8 cellular contexts compared by ENCODE assay signal in genomic region chr17:81967533-81968395, GRCh38. TPM values are rescaled to one million over a fixed set of nuclear protein-coding genes. Genes with fewer than 3 reads are reported as not detected.
DNase-seq lines count a peak whose midpoint lies in the region; ATAC-seq, FAIRE-seq and TF ChIP-seq lines count a peak whose summit lies in the region.

No MANE protein-coding gene starts in this region.

- POLR2A ChIA-PET in endothelial cell of umbilical vein (lab: Charles Lee), result no interaction called here

- H3K9me3 Mint-ChIP-seq in activated CD8-positive, alpha-beta memory T cell treated with anti-CD3 and anti-CD28 coated beads, Interleukin-2, amount 10 ng/mL, durations not matched to agents 7 days and 5 days (ENCODE audit: low read depth), result no peaks in the 10 kb centered on the region

- no peak for TF ChIP-seq POLR2A in endothelial cell of umbilical vein (IDR thresholded peaks at IDR 0.05; ENCODE audit: low read depth, low read length)

- H3K4me3 Mint-ChIP-seq in activated CD8-positive, alpha-beta memory T cell treated with anti-CD3 and anti-CD28 coated beads, Interleukin-2, amount 10 ng/mL, durations not matched to agents 7 days and 5 days, result peak overlapping the region; percentile 47

- no peak overlapping the region for H3K27ac ChIP-seq in endothelial cell of umbilical vein (ENCODE audit: insufficient read depth, low read depth, low read length)
- H3K27ac ChIP-seq in mucosa of rectum (ENCODE audit: low read depth in 2 of 2, low read length in 2 of 2), result peak overlapping the region in 1 of 2 donors; percentile 32

- H3K27ac Mint-ChIP-seq in activated CD8-positive, alpha-beta memory T cell treated with anti-CD3 and anti-CD28 coated beads, Interleukin-2, amount 10 ng/mL, durations not matched to agents 7 days and 5 days, result peak overlapping the region; percentile 43

- H3K9me3 ChIP-seq in HAP-1 (no peaks in the 10 kb centered on the region), endothelial cell of umbilical vein (replicated peaks; ENCODE audit: control insufficient read depth, insufficient read depth, low read length) (no peaks in the 10 kb centered on the region), mucosa of rectum (ENCODE audit: control insufficient read depth in 2 of 2, low read length in 2 of 2) (no peaks in the 10 kb centered on the region)

- in situ Hi-C loops in HAP-1 (cut with MboI; ENCODE audit: low sequenced_read_pairs), result no loop called here

- peak; percentile 83 to 88 for DNase-seq in AML-193 (lab: John Stamatoyannopoulos, UW)
- peak; percentile 54 to 84 for DNase-seq in HAP-1 (ENCODE audit: low spot score in 2 of 2)
- DNase-seq in NCI-H69 (lab: John Stamatoyannopoulos, UW), result peak; percentile 83
- DNase-seq in activated CD8-positive, alpha-beta memory T cell treated with anti-CD3 and anti-CD28 coated beads, Interleukin-2, amount 10 ng/mL, durations not matched to agents 7 days and 5 days, result peak; percentile 90
- no peak for DNase-seq in endothelial cell of umbilical vein (ENCODE audit: low read depth, low spot score)
- peak; percentile 76 to 84 for DNase-seq in stimulated activated CD8-positive, alpha-beta memory T cell treated with anti-CD3 and anti-CD28 coated beads, Interleukin-4, amount 100 ng/mL, for 4 hours (ENCODE audit: low read depth in 2 of 2, low spot score in 1 of 2)

- H4K20me1 ChIP-seq in endothelial cell of umbilical vein (replicated peaks; ENCODE audit: control insufficient read depth, extremely low read depth, insufficient read depth, low read length), result no peaks in the 10 kb centered on the region

- TF ChIP-seq CTCF in endothelial cell of umbilical vein (IDR thresholded peaks at IDR 0.05; ENCODE audit: extremely low read depth in 1 of 2, insufficient read depth in 1 of 2, low read depth in 1 of 2, low read length in 2 of 2), result no peak

- peak; percentile 97 for ATAC-seq in activated CD8-positive, alpha-beta memory T cell treated with anti-CD3 and anti-CD28 coated beads, Interleukin-2, amount 10 ng/mL, durations not matched to agents 7 days and 5 days
- ATAC-seq in GM19397 (IDR thresholded peaks at IDR 0.05; ENCODE audit: unreplicated experiment), result no peak

- peaks cover 23% of the 10 kb centered on the region for H3K27me3 Mint-ChIP-seq in activated CD8-positive, alpha-beta memory T cell treated with anti-CD3 and anti-CD28 coated beads, Interleukin-2, amount 10 ng/mL, durations not matched to agents 7 days and 5 days

- CTCF ChIA-PET in activated CD8-positive, alpha-beta memory T cell treated with anti-CD3 and anti-CD28 coated beads, Interleukin-2, amount 10 ng/mL, durations not matched to agents 7 days and 5 days (lab: Charles Lee), result interaction anchor here (0.6 to 2.8 kb wide), 10 partner anchors 8 to 258 kb away, joined by 3 to 20 read pairs (median 4); partner anchors contain the start of gene DCXR
- CTCF ChIA-PET in endothelial cell of umbilical vein (lab: Charles Lee), result interaction anchor here (1.6 to 2.4 kb wide), 4 partner anchors 9 to 54 kb away, joined by 3 to 7 read pairs (median 5); no protein-coding TSS in a partner anchor

- no peaks in the 10 kb centered on the region for H3K36me3 Mint-ChIP-seq in activated CD8-positive, alpha-beta memory T cell treated with anti-CD3 and anti-CD28 coated beads, Interleukin-2, amount 10 ng/mL, durations not matched to agents 7 days and 5 days

- intact Hi-C loops in endothelial cell of umbilical vein (cut with micrococcal nuclease), result no loop called here

- H3K4me3 ChIP-seq in HAP-1 (no peak overlapping the region), endothelial cell of umbilical vein (replicated peaks in 1 of 3; ENCODE audit: insufficient read depth in 1 of 3, low read depth in 1 of 3, low read length in 3 of 3) (no peak overlapping the region), mucosa of rectum (ENCODE audit: low read length in 2 of 2) (peak overlapping the region; percentile 8 to 20)

- H3K9ac ChIP-seq in endothelial cell of umbilical vein (replicated peaks; ENCODE audit: extremely low read depth, insufficient read depth, low read length) (no peak overlapping the region), mucosa of rectum (ENCODE audit: low read depth in 1 of 2, low read length in 2 of 2) (no peak overlapping the region)

- H3K27me3 ChIP-seq in HAP-1 (ENCODE audit: low read depth), result no peaks in the 10 kb centered on the region
- peaks cover 15 to 16% of the 10 kb centered on the region in 2 experiments for H3K27me3 ChIP-seq in endothelial cell of umbilical vein (ENCODE audit: control insufficient read depth in 2 of 2, insufficient read depth in 2 of 2, low read length in 2 of 2)
- peaks cover 14 to 45% of the 10 kb centered on the region in 2 donors for H3K27me3 ChIP-seq in mucosa of rectum (ENCODE audit: control insufficient read depth in 2 of 2, insufficient read depth in 2 of 2, low read length in 2 of 2)

- no TSS peak for BruUV-seq in endothelial cell of umbilical vein (replicated peaks; lab: Mats Ljungman, UMichigan)

- H3K4me1 ChIP-seq in HAP-1 (peaks cover 3% of the 10 kb centered on the region), endothelial cell of umbilical vein (ENCODE audit: control insufficient read depth, extremely low read depth, insufficient read depth, low read length) (no peaks in the 10 kb centered on the region), mucosa of rectum (ENCODE audit: control insufficient read depth in 2 of 2, insufficient read depth in 2 of 2, low read length in 2 of 2) (peaks cover 11 to 20% of the 10 kb centered on the region in 2 donors)

- no peaks in the 10 kb centered on the region for H3K9me1 ChIP-seq in endothelial cell of umbilical vein (replicated peaks; ENCODE audit: control insufficient read depth, extremely low read depth, insufficient read depth, low read length)

- dilution Hi-C loops in endothelial cell of umbilical vein (cut with MboI; ENCODE audit: extremely low pct_ligation_motif_present, low sequenced_read_pairs), result no loop called here

- FAIRE-seq in endothelial cell of umbilical vein (lab: Jason Lieb, UNC), result no peak

- H3K36me3 ChIP-seq in HAP-1 (replicated peaks) (no peaks in the 10 kb centered on the region), endothelial cell of umbilical vein (ENCODE audit: control insufficient read depth in 2 of 2, extremely low read depth in 1 of 2, insufficient read depth in 2 of 2, low read length in 2 of 2) (no peaks in the 10 kb centered on the region), mucosa of rectum (ENCODE audit: control insufficient read depth in 2 of 2, insufficient read depth in 2 of 2, low read length in 2 of 2) (no peaks in the 10 kb centered on the region)

- H2AFZ ChIP-seq in endothelial cell of umbilical vein (ENCODE audit: low read depth, low read length), result peak overlapping the region; percentile 38

- no peaks in the 10 kb centered on the region for H3K79me2 ChIP-seq in endothelial cell of umbilical vein (ENCODE audit: control insufficient read depth, insufficient read depth, low read length)

- H3K4me2 ChIP-seq in endothelial cell of umbilical vein (ENCODE audit: insufficient read depth, low read length), result no peak overlapping the region

- H3K4me1 Mint-ChIP-seq in activated CD8-positive, alpha-beta memory T cell treated with anti-CD3 and anti-CD28 coated beads, Interleukin-2, amount 10 ng/mL, durations not matched to agents 7 days and 5 days, result peaks cover 7% of the 10 kb centered on the region

RNA-seq across cellular contexts. Expression of gene NOTUM, which starts 6.8 kb away (rescaled TPM):
- total RNA-seq in activated CD8-positive, alpha-beta memory T cell treated with anti-CD3 and anti-CD28 coated beads, Interleukin-2, amount 10 ng/mL, durations not matched to agents 7 days and 5 days, result under 1 TPM in 1 of 2 experiments, not detected in 1; 0.21 TPM
- total RNA-seq in endothelial cell of umbilical vein, result not detected in 2 replicates
- not detected in 2 replicates for polyA plus RNA-seq in endothelial cell of umbilical vein
- polyA plus RNA-seq in endothelial cell of umbilical vein (2011; cell fraction: cytosol; rRNA removed), result not detected in 2 replicates
- not detected in 2 replicates for polyA plus RNA-seq in endothelial cell of umbilical vein (2011; cell fraction: nucleus; rRNA removed)
- not detected in 2 replicates for polyA plus RNA-seq in endothelial cell of umbilical vein (2012)
- 0.06 and 0.24 TPM in 2 replicates for polyA minus RNA-seq in endothelial cell of umbilical vein
- polyA minus RNA-seq in endothelial cell of umbilical vein (2011; cell fraction: cytosol; rRNA and poly(A)+ RNA removed), result 2.2 TPM
- polyA minus RNA-seq in endothelial cell of umbilical vein (2011; cell fraction: nucleus; rRNA and poly(A)+ RNA removed), result not detected in 2 replicates

RNA-seq across cellular contexts. Expression of gene ASPSCR1, which starts 9.7 kb away (rescaled TPM):
- total RNA-seq in activated CD8-positive, alpha-beta memory T cell treated with anti-CD3 and anti-CD28 coated beads, Interleukin-2, amount 10 ng/mL, durations not matched to agents 7 days and 5 days, result 10 to 100 TPM; 29.5 to 31.4 TPM
- total RNA-seq in endothelial cell of umbilical vein, result 30.9 and 36.5 TPM in 2 replicates
- 24.8 and 30.4 TPM in 2 replicates for polyA plus RNA-seq in endothelial cell of umbilical vein
- 12.2 and 20.1 TPM in 2 replicates for polyA plus RNA-seq in endothelial cell of umbilical vein (2011; cell fraction: cytosol; rRNA removed)
- 47.4 and 58.5 TPM in 2 replicates for polyA plus RNA-seq in endothelial cell of umbilical vein (2011; cell fraction: nucleus; rRNA removed)
- polyA plus RNA-seq in endothelial cell of umbilical vein (2012), result 14.4 and 18.6 TPM in 2 replicates
- 12.6 and 20.8 TPM in 2 replicates for polyA minus RNA-seq in endothelial cell of umbilical vein
- polyA minus RNA-seq in endothelial cell of umbilical vein (2011; cell fraction: cytosol; rRNA and poly(A)+ RNA removed), result 29.3 TPM
- polyA minus RNA-seq in endothelial cell of umbilical vein (2011; cell fraction: nucleus; rRNA and poly(A)+ RNA removed), result 20.8 and 34.2 TPM in 2 replicates

RNA-seq across cellular contexts. Expression of gene MYADML2, which starts 20.7 kb away (rescaled TPM):
- not detected for total RNA-seq in activated CD8-positive, alpha-beta memory T cell treated with anti-CD3 and anti-CD28 coated beads, Interleukin-2, amount 10 ng/mL, durations not matched to agents 7 days and 5 days
- total RNA-seq in endothelial cell of umbilical vein, result not detected in 2 replicates
- polyA plus RNA-seq in endothelial cell of umbilical vein, result not detected in 2 replicates
- not detected in 2 replicates for polyA plus RNA-seq in endothelial cell of umbilical vein (2011; cell fraction: cytosol; rRNA removed)
- not detected in 2 replicates for polyA plus RNA-seq in endothelial cell of umbilical vein (2011; cell fraction: nucleus; rRNA removed)
- polyA plus RNA-seq in endothelial cell of umbilical vein (2012), result not detected in 2 replicates
- polyA minus RNA-seq in endothelial cell of umbilical vein, result not detected in 2 replicates
- polyA minus RNA-seq in endothelial cell of umbilical vein (2011; cell fraction: cytosol; rRNA and poly(A)+ RNA removed), result not detected
- polyA minus RNA-seq in endothelial cell of umbilical vein (2011; cell fraction: nucleus; rRNA and poly(A)+ RNA removed), result not detected in 2 replicates

RNA-seq across cellular contexts. Expression of gene PYCR1, which starts 30.7 kb away (rescaled TPM):
- total RNA-seq in activated CD8-positive, alpha-beta memory T cell treated with anti-CD3 and anti-CD28 coated beads, Interleukin-2, amount 10 ng/mL, durations not matched to agents 7 days and 5 days, result 10 to 100 TPM; 27.7 to 61.7 TPM
- 77.7 and 85.3 TPM in 2 replicates for total RNA-seq in endothelial cell of umbilical vein
- polyA plus RNA-seq in endothelial cell of umbilical vein, result 94.8 and 124 TPM in 2 replicates
- 75.4 and 97.2 TPM in 2 replicates for polyA plus RNA-seq in endothelial cell of umbilical vein (2011; cell fraction: cytosol; rRNA removed)
- polyA plus RNA-seq in endothelial cell of umbilical vein (2011; cell fraction: nucleus; rRNA removed), result 44.2 and 51.9 TPM in 2 replicates
- polyA plus RNA-seq in endothelial cell of umbilical vein (2012), result 92.9 and 125 TPM in 2 replicates
- polyA minus RNA-seq in endothelial cell of umbilical vein, result 72.3 and 73.4 TPM in 2 replicates
- 53.4 TPM for polyA minus RNA-seq in endothelial cell of umbilical vein (2011; cell fraction: cytosol; rRNA and poly(A)+ RNA removed)
- polyA minus RNA-seq in endothelial cell of umbilical vein (2011; cell fraction: nucleus; rRNA and poly(A)+ RNA removed), result 9.2 and 11.4 TPM in 2 replicates

RNA-seq across cellular contexts. Expression of gene MAFG, which starts 40.2 kb away (rescaled TPM):
- total RNA-seq in activated CD8-positive, alpha-beta memory T cell treated with anti-CD3 and anti-CD28 coated beads, Interleukin-2, amount 10 ng/mL, durations not matched to agents 7 days and 5 days, result 10 to 100 TPM; 20.2 to 23.8 TPM
- 30.5 and 35.0 TPM in 2 replicates for total RNA-seq in endothelial cell of umbilical vein
- 27.6 and 28.0 TPM in 2 replicates for polyA plus RNA-seq in endothelial cell of umbilical vein
- polyA plus RNA-seq in endothelial cell of umbilical vein (2011; cell fraction: cytosol; rRNA removed), result 18.8 and 19.6 TPM in 2 replicates
- polyA plus RNA-seq in endothelial cell of umbilical vein (2011; cell fraction: nucleus; rRNA removed), result 91.2 and 91.3 TPM in 2 replicates
- 18.8 and 25.2 TPM in 2 replicates for polyA plus RNA-seq in endothelial cell of umbilical vein (2012)
- polyA minus RNA-seq in endothelial cell of umbilical vein, result 19.3 and 20.4 TPM in 2 replicates
- polyA minus RNA-seq in endothelial cell of umbilical vein (2011; cell fraction: cytosol; rRNA and poly(A)+ RNA removed), result 8.0 TPM
- polyA minus RNA-seq in endothelial cell of umbilical vein (2011; cell fraction: nucleus; rRNA and poly(A)+ RNA removed), result 12.0 and 14.9 TPM in 2 replicates

Comparison
In these comparisons a context has a peak if more than half of its experiments do, and no peak if none do; other contexts are left out.
1. H3K4me3 ChIP-seq: peak in mucosa of rectum (2 of 2); none in HAP-1 (single experiment) and endothelial cell of umbilical vein (0 of 3).